Comparison of ENCODE assay signal across 17 cellular contexts in genomic region chr1:14880456-14881316, GRCh38.
DNase-seq lines count a peak whose midpoint lies in the region; ATAC-seq and TF ChIP-seq lines count a peak whose summit lies in the region.
"Had no signal": no experiment of that assay in that cellular context is flagged by ENCODE, and none has a peak within 500 bp of the region (broad histone marks: within the 10 kb centered on the region; RNA-seq: fewer than 3 reads in every experiment).

No MANE protein-coding gene starts in this region.

- peak; percentile 87 for DNase-seq in AG08395 (ENCODE audit: low spot score)
- DNase-seq in IMR-90: peak; percentile 26
- peak; percentile 27 for DNase-seq in dedifferentiated amniotic fluid mesenchymal stem cell (ENCODE audit: extremely low spot score)
- peak in 1 of 3 donors; percentile 9 for DNase-seq in mucosa of descending colon
- no peak for DNase-seq in NCI-H2107 treated with DMSO at 0.1 percent for 48 hours (lab: John Stamatoyannopoulos, UW; ENCODE audit: unreplicated experiment)
- no peak for DNase-seq in endothelial cell (ENCODE audit: low spot score)
- DNase-seq in LoVo (ENCODE audit: low spot score): no peak
- DNase-seq in NCI-H526 treated with DMSO at 0.1 percent for 48 hours (lab: John Stamatoyannopoulos, UW): no peak
- DNase-seq: activated CD8-positive, alpha-beta memory T cell treated with anti-CD3 and anti-CD28 coated beads for 24 hours; activated naive CD4-positive, alpha-beta T cell treated with anti-CD3 and anti-CD28 coated beads for 36 hours; DMS 273 treated with DMSO at 0.1 percent for 48 hours; natural killer cell; NCI-H1417; NCI-H510A treated with DMSO at 0.1 percent for 48 hours; small intestine; transverse colon had no signal

- CTCF ChIA-PET in IMR-90 (lab: Yijun Ruan, JAX): no interaction called here

- no peak for TF ChIP-seq RAD21 in IMR-90 (IDR thresholded peaks at IDR 0.05; ENCODE audit: low read length)

- 50% methylated on average over 3 of the region's 7 CpGs; no CpG with 5 or more reads in 1 of the 2 experiments for WGBS in IMR-90 (ENCODE audit: extremely low coverage in 2 of 2, insufficient read length in 1 of 2), 2 experiments

- in situ Hi-C loops in IMR-90 (cut with MboI; ENCODE audit: low sequenced_read_pairs): no loop called here

- no peak overlapping the region for H2BK5ac ChIP-seq in IMR-90 (ENCODE audit: low read depth, low read length, poor library complexity, severe bottlenecking)

- H3K56ac ChIP-seq in IMR-90 (ENCODE audit: extremely low read depth, insufficient read depth, low read length): no peak overlapping the region

- no peak for TF ChIP-seq POLR2A in IMR-90 (IDR thresholded peaks at IDR 0.05; ENCODE audit: low read depth, low read length)

- dilution Hi-C loops in IMR-90 (cut with HindIII; ENCODE audit: low sequenced_read_pairs, unreplicated experiment): no loop called here

- POLR2A ChIA-PET in IMR-90 (lab: Charles Lee; ENCODE audit: unreplicated experiment): no interaction called here

- no peak overlapping the region for H2AK5ac ChIP-seq in IMR-90 (ENCODE audit: low read depth, low read length)

- no peak overlapping the region for H2BK20ac ChIP-seq in IMR-90 (ENCODE audit: low read depth, low read length)

- no peak overlapping the region for H3K14ac ChIP-seq in IMR-90 (replicated peaks; ENCODE audit: low read depth, low read length)

- H2AFZ ChIP-seq in IMR-90 (replicated peaks; ENCODE audit: low read length, poor library complexity): no peak overlapping the region

- H4K20me1 ChIP-seq in IMR-90 (ENCODE audit: insufficient read depth, low read length): no peaks in the 10 kb centered on the region

- no peak overlapping the region for H3K27ac Mint-ChIP-seq in endothelial cell (ENCODE audit: unreplicated experiment)
- H3K27ac Mint-ChIP-seq: activated naive CD4-positive, alpha-beta T cell treated with anti-CD3 and anti-CD28 coated beads for 36 hours; natural killer cell had no signal

- H3K4me3 ChIP-seq in IMR-90 (ENCODE audit: insufficient read depth, low read depth, low read length) (no peak overlapping the region), mucosa of descending colon (no peak overlapping the region)
- H3K4me3 ChIP-seq: A549, transverse colon had no signal

- no peak overlapping the region for H3K18ac ChIP-seq in IMR-90 (ENCODE audit: low read depth, low read length)

- no peak overlapping the region for H4K8ac ChIP-seq in IMR-90 (ENCODE audit: low read depth in 2 of 2, low read length in 2 of 2)

- no peak overlapping the region for H3K23ac ChIP-seq in IMR-90 (ENCODE audit: low read depth, low read length)

- H3K36me3 ChIP-seq in IMR-90 (ENCODE audit: control insufficient read depth, insufficient read depth, low read length) (no peaks in the 10 kb centered on the region), mucosa of descending colon (ENCODE audit: low read depth) (no peaks in the 10 kb centered on the region)
- H3K36me3 ChIP-seq: transverse colon had no signal

- no peak overlapping the region for H3K9ac ChIP-seq in IMR-90 (ENCODE audit: low read depth, low read length)

- no peak for TF ChIP-seq CTCF in IMR-90 (conservative IDR thresholded peaks at IDR 0.05; ENCODE audit: low read depth, low read length)
- TF ChIP-seq CTCF in mucosa of descending colon (IDR thresholded peaks at IDR 0.05): no peak
- TF ChIP-seq CTCF in endothelial cell (IDR thresholded peaks at IDR 0.05; ENCODE audit: unreplicated experiment): no peak

- no peak overlapping the region for H2AK9ac ChIP-seq in IMR-90 (replicated peaks; ENCODE audit: low read depth, low read length, poor library complexity)

- ATAC-seq in IMR-90 (ENCODE audit: low read depth) (peak; percentile 40; the same call in 1 of the 2 replicates), mucosa of descending colon (peak; percentile 27)
- ATAC-seq: A549, natural killer cell had no signal

- no peak overlapping the region for H3K27ac ChIP-seq in IMR-90 (ENCODE audit: insufficient read depth, low read length)
- H3K27ac ChIP-seq: A549, transverse colon had no signal

- no peak overlapping the region for H3K4me2 ChIP-seq in IMR-90 (ENCODE audit: low read depth, low read length)
- H3K4me2 ChIP-seq: A549 had no signal

- H3K4me1 ChIP-seq in IMR-90 (ENCODE audit: control insufficient read depth, insufficient read depth, low read length): no peaks in the 10 kb centered on the region
- H3K4me1 ChIP-seq in mucosa of descending colon (ENCODE audit: low read depth): no peaks in the 10 kb centered on the region
- H3K4me1 ChIP-seq: A549, transverse colon had no signal

- H3K9me1 ChIP-seq in IMR-90 (ENCODE audit: insufficient read depth, low read length): no peaks in the 10 kb centered on the region

- no peak overlapping the region for H2BK15ac ChIP-seq in IMR-90 (ENCODE audit: low read depth, low read length)

- H2BK120ac ChIP-seq in IMR-90 (ENCODE audit: low read depth, low read length): no peak overlapping the region

- H3K36me3 Mint-ChIP-seq in endothelial cell (ENCODE audit: low read depth, unreplicated experiment): no peaks in the 10 kb centered on the region
- H3K36me3 Mint-ChIP-seq: natural killer cell had no signal

- H3K4ac ChIP-seq in IMR-90 (ENCODE audit: low read depth, low read length): no peak overlapping the region

- no peaks in the 10 kb centered on the region for H3K79me1 ChIP-seq in IMR-90 (ENCODE audit: low read depth in 1 of 2, low read length in 2 of 2)

- no peaks in the 10 kb centered on the region for H3K9me3 ChIP-seq in IMR-90 (ENCODE audit: control insufficient read depth, insufficient read depth, low read length)
- H3K9me3 ChIP-seq in mucosa of descending colon: no peaks in the 10 kb centered on the region
- H3K9me3 ChIP-seq: A549, transverse colon had no signal

- peaks cover 13% of the 10 kb centered on the region for H3K27me3 ChIP-seq in IMR-90 (ENCODE audit: control insufficient read depth, insufficient read depth, low read length)
- H3K27me3 ChIP-seq: transverse colon had no signal

- intact Hi-C loops in IMR-90 (cut with micrococcal nuclease) (no loop called here), mucosa of descending colon (cut with DNase I, micrococcal nuclease) (no loop called here)

- peaks cover 6% of the 10 kb centered on the region for H3K27me3 Mint-ChIP-seq in endothelial cell (ENCODE audit: unreplicated experiment)

- H4K5ac ChIP-seq in IMR-90 (ENCODE audit: low read depth, low read length): no peak overlapping the region

- H4K91ac ChIP-seq in IMR-90 (ENCODE audit: insufficient read depth, low read depth, low read length): no peak overlapping the region

- no peak overlapping the region for H3K4me3 Mint-ChIP-seq in endothelial cell (ENCODE audit: unreplicated experiment)
- H3K4me3 Mint-ChIP-seq: activated naive CD4-positive, alpha-beta T cell treated with anti-CD3 and anti-CD28 coated beads for 36 hours; natural killer cell had no signal

- BruUV-seq in IMR-90 (replicated peaks; lab: Mats Ljungman, UMichigan): no TSS peak

- peaks cover 2% of the 10 kb centered on the region for H3K4me1 Mint-ChIP-seq in endothelial cell (ENCODE audit: unreplicated experiment)
- H3K4me1 Mint-ChIP-seq: natural killer cell had no signal

- no peaks in the 10 kb centered on the region for H3K9me3 Mint-ChIP-seq in endothelial cell (ENCODE audit: unreplicated experiment)
- H3K9me3 Mint-ChIP-seq: activated naive CD4-positive, alpha-beta T cell treated with anti-CD3 and anti-CD28 coated beads for 36 hours; natural killer cell had no signal

TF ChIP-seq in IMR-90, 13 proteins besides CTCF, POLR2A, EP300 and RAD21:
- TF ChIP-seq MAFK (IDR thresholded peaks at IDR 0.05; ENCODE audit: low read depth, low read length): no peak
- no peak for TF ChIP-seq FOS (IDR thresholded peaks at IDR 0.05; ENCODE audit: low read depth, low read length)
- TF ChIP-seq CHD1 (IDR thresholded peaks at IDR 0.05; ENCODE audit: low read depth, low read length): no peak
- TF ChIP-seq ELK1 (IDR thresholded peaks at IDR 0.05; ENCODE audit: borderline replicate concordance, low read depth, low read length): no peak
- TF ChIP-seq BHLHE40 (IDR thresholded peaks at IDR 0.05; ENCODE audit: low read depth, low read length): no peak
- TF ChIP-seq RCOR1 (IDR thresholded peaks at IDR 0.05; ENCODE audit: insufficient replicate concordance, low read length): no peak
- TF ChIP-seq RFX5 (IDR thresholded peaks at IDR 0.05; ENCODE audit: low read depth, low read length): no peak
- no peak for TF ChIP-seq USF2 (IDR thresholded peaks at IDR 0.05; ENCODE audit: low read depth, low read length)
- TF ChIP-seq MXI1 (IDR thresholded peaks at IDR 0.05; ENCODE audit: borderline replicate concordance, low read depth, low read length): no peak
- no peak for TF ChIP-seq NFE2L2 (IDR thresholded peaks at IDR 0.05; ENCODE audit: low read depth, low read length)
- no peak for TF ChIP-seq MAZ (IDR thresholded peaks at IDR 0.05; ENCODE audit: borderline replicate concordance, low read depth, low read length)
TF ChIP-seq in IMR-90: peak in this region for 0.

Comparison
In these comparisons a context has a peak if more than half of its experiments do, and no peak if none do; other contexts are left out.
1. DNase-seq: peak in AG08395 (single experiment), IMR-90 (single experiment) and dedifferentiated amniotic fluid mesenchymal stem cell (single experiment); none in NCI-H2107 treated with DMSO at 0.1 percent for 48 hours (single experiment), endothelial cell (single experiment), LoVo (single experiment) and NCI-H526 treated with DMSO at 0.1 percent for 48 hours (single experiment).